ENCODE assay signal across 8 cellular contexts in the genomic region with DNA sequence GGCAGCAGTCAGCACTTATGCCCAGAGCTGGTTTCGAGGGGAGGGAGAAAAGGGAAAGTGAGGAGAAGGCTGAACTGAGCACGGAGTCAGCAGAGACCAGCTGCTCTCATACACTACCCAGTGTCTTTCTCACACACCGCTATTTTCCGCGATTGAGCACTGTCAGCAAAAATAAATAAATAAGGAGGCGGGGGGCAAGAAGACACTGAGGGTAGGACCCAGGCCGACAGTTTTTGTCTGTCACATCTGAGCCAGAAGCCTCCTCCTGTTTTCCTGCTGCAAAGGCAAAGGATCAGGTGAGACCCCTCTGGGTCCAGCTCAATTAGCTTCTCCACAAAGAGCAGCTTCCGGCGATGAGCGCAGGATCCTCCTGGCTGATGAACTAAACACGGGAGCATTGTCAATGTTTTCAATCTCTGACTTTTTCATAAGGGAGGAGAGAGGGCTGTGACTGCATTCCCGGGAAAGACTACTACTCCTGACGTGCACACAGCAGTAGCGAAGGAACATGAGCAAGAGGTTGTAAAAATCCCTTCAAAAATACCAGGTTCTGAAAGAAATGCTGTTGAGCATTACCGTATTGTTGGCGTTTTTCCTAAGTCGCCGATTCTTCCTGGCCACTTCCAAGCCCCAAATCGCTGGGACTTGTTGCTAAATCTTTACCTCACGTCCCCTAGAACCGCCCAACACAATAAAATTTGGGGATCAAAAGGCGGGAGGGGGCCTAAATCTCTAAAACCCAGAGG. TPM values are rescaled to one million over a fixed set of nuclear protein-coding genes. Genes with fewer than 3 reads are reported as not detected.
A peak's percentile ranks its signal among the peaks of the same experiment; 100 is the strongest.
DNase-seq lines count a peak whose midpoint lies in the region; ATAC-seq and TF ChIP-seq lines count a peak whose summit lies in the region.

No MANE protein-coding gene starts in this region.

- DNase-seq in AG08396 (ENCODE audit: low spot score) = peak; percentile 32
- DNase-seq in H9 = peak; percentile 59
- DNase-seq in SK-N-SH = peak; percentile 47
- no peak for DNase-seq in esophagus muscularis mucosa (ENCODE audit: extremely low spot score)
- no peak for DNase-seq in SIG-M5 (lab: John Stamatoyannopoulos, UW)
- no peak for DNase-seq in KG1 (lab: John Stamatoyannopoulos, UW)

- no peak overlapping the region for H2BK20ac ChIP-seq in H9 (ENCODE audit: low read depth, low read length, poor library complexity, severe bottlenecking)

- H4K8ac ChIP-seq in H9 (replicated peaks; ENCODE audit: insufficient read length, low read depth, low read length) = no peak overlapping the region

- H3K27ac ChIP-seq in H9 (ENCODE audit: insufficient read length, low read depth, low read length) (no peak overlapping the region), SK-N-SH (ENCODE audit: low read depth in 2 of 2, low read length in 1 of 2) (peak overlapping the region; percentile 88 to 91), esophagus muscularis mucosa (replicated peaks in 1 of 4) (peak overlapping the region in 1 of 4 donors; percentile 31)

- TF ChIP-seq EP300 in SK-N-SH (IDR thresholded peaks at IDR 0.05; ENCODE audit: borderline replicate concordance in 1 of 2, low read depth in 1 of 2, low read length in 1 of 2) = no peak
- TF ChIP-seq EP300 in esophagus muscularis mucosa (IDR thresholded peaks at IDR 0.05) = no peak

- H3K36me3 Mint-ChIP-seq in H9 (ENCODE audit: insufficient read depth in 1 of 3, low read depth in 3 of 3) = no peaks in the 10 kb centered on the region

- no peak overlapping the region for H4K91ac ChIP-seq in H9 (ENCODE audit: insufficient read length, low read depth, low read length)

- H3K36me3 ChIP-seq in SK-N-SH (replicated peaks in 1 of 2; ENCODE audit: control insufficient read depth in 1 of 2, insufficient read depth in 2 of 2, low read length in 1 of 2) (no peaks in the 10 kb centered on the region), esophagus muscularis mucosa (no peaks in the 10 kb centered on the region), neuron (ENCODE audit: insufficient read depth, low read length) (no peaks in the 10 kb centered on the region)

- TF ChIP-seq CTCF in H9 (conservative IDR thresholded peaks at IDR 0.05) (no peak), SK-N-SH (IDR thresholded peaks at IDR 0.05) (no peak), esophagus muscularis mucosa (IDR thresholded peaks at IDR 0.05) (no peak)

- no peak overlapping the region for H2BK120ac ChIP-seq in H9 (ENCODE audit: low read depth, low read length, poor library complexity, severe bottlenecking)

- H3K4me3 ChIP-seq in SK-N-SH (ENCODE audit: low read depth in 2 of 2, low read length in 1 of 2) (peak overlapping the region; percentile 84 to 99), esophagus muscularis mucosa (peak overlapping the region; percentile 55 to 63 (median 60)), neuron (ENCODE audit: low read length) (peak overlapping the region; percentile 62)

- H3T11ph ChIP-seq in H9 (ENCODE audit: low read length) = no peak overlapping the region

- no peak for TF ChIP-seq POLR2A in esophagus muscularis mucosa (IDR thresholded peaks at IDR 0.05; ENCODE audit: low read depth)

- H3K9me3 Mint-ChIP-seq in H9 = no peaks in the 10 kb centered on the region; a peak in 1 of 5 replicates

- H3K4me3 Mint-ChIP-seq in H9 = peak overlapping the region; percentile 87 to 97

- no peak overlapping the region for H3K27ac Mint-ChIP-seq in H9

- H2BK12ac ChIP-seq in H9 (ENCODE audit: insufficient read length, low read depth, low read length) = no peak overlapping the region

- POLR2A ChIA-PET in SK-N-SH (lab: Yijun Ruan, JAX) = interaction anchor here (1.4 kb wide), 1 partner anchor 233 kb away, joined by 5 read pairs; no protein-coding TSS in a partner anchor

- H3K9me3 ChIP-seq in H9 (ENCODE audit: control insufficient read depth, low read depth, low read length) (no peaks in the 10 kb centered on the region), SK-N-SH (no peaks in the 10 kb centered on the region), esophagus muscularis mucosa (no peaks in the 10 kb centered on the region), neuron (ENCODE audit: low read length) (no peaks in the 10 kb centered on the region)

- peak overlapping the region; percentile 33 for H3K9ac ChIP-seq in H9 (ENCODE audit: extremely low read depth, insufficient read length, low read length)
- H3K9ac ChIP-seq in SK-N-SH = peak overlapping the region; percentile 79

- no peak overlapping the region for H2AK5ac ChIP-seq in H9 (ENCODE audit: insufficient read length, low read length)

- peaks cover 14% of the 10 kb centered on the region for H3K23me2 ChIP-seq in H9 (ENCODE audit: insufficient read length, low read depth, low read length, poor library complexity, severe bottlenecking)

- no peaks in the 10 kb centered on the region for H3K9me2 ChIP-seq in SK-N-SH

- no peak overlapping the region for H3K23ac ChIP-seq in H9 (ENCODE audit: insufficient read length, low read depth, low read length)

- no peak overlapping the region for H4K5ac ChIP-seq in H9 (ENCODE audit: insufficient read length, low read depth, low read length)

- H2BK15ac ChIP-seq in H9 (ENCODE audit: low read depth, low read length) = no peak overlapping the region

- H2BK5ac ChIP-seq in H9 (ENCODE audit: insufficient read length, low read length) = no peak overlapping the region

- H3K27me3 Mint-ChIP-seq in H9 (ENCODE audit: low read depth) = peaks cover 8% of the 10 kb centered on the region

- H4K20me1 ChIP-seq in H9 (ENCODE audit: control insufficient read depth, insufficient read depth, insufficient read length) (no peaks in the 10 kb centered on the region), SK-N-SH (ENCODE audit: insufficient read depth) (peaks cover 9% of the 10 kb centered on the region; the same call in 1 of the 2 replicates)

- H3K18ac ChIP-seq in H9 (ENCODE audit: insufficient read length, low read depth, low read length) = no peak overlapping the region

- no peak for ATAC-seq in HG02870 (IDR thresholded peaks at IDR 0.05; ENCODE audit: unreplicated experiment)

- TF ChIP-seq RAD21 in SK-N-SH (IDR thresholded peaks at IDR 0.05; ENCODE audit: low read length) = no peak

- intact Hi-C loops in esophagus muscularis mucosa (cut with DNase I) = no loop called here

- H3F3A ChIP-seq in SK-N-SH (replicated peaks; ENCODE audit: insufficient read depth) = peaks cover 11% of the 10 kb centered on the region

- H3K4me2 ChIP-seq in H9 (ENCODE audit: insufficient read depth, insufficient read length, low read length) (peak overlapping the region; percentile 72), SK-N-SH (peak overlapping the region; percentile 97)

- WGBS in H9 (ENCODE audit: extremely low coverage, insufficient read length, low lambda C conversion rate) = no CpG with 5 or more reads among the region's 22 CpGs
- WGBS in SK-N-SH (ENCODE audit: low lambda C conversion rate) = 11% methylated on average over 18 of the region's 22 CpGs
- WGBS in esophagus muscularis mucosa = 7% methylated on average over 22 of the region's 22 CpGs

- no peaks in the 10 kb centered on the region; the same call in 1 of the 2 replicates for H3K79me2 ChIP-seq in H9 (ENCODE audit: insufficient read depth, low read length)
- peaks cover 60% of the 10 kb centered on the region for H3K79me2 ChIP-seq in SK-N-SH (ENCODE audit: insufficient read depth)

- H3K4me1 ChIP-seq in H9 (ENCODE audit: insufficient read depth, low read length) (no peaks in the 10 kb centered on the region), SK-N-SH (ENCODE audit: control insufficient read depth in 1 of 2, insufficient read depth in 2 of 2, low read depth in 1 of 2, low read length in 1 of 2) (peaks cover 0 to 4% of the 10 kb centered on the region in 2 experiments; a peak in 2 of 4 replicates), esophagus muscularis mucosa (peaks cover 21 to 25% (median 23%) of the 10 kb centered on the region in 4 donors), neuron (ENCODE audit: insufficient read depth, low read length) (peaks cover 24% of the 10 kb centered on the region)

- H3K4ac ChIP-seq in H9 (ENCODE audit: low read depth, low read length) = no peak overlapping the region

- H3K14ac ChIP-seq in H9 (ENCODE audit: insufficient read depth, low read length) = no peak overlapping the region

- no peak overlapping the region for H2AFZ ChIP-seq in H9 (ENCODE audit: low read length)
- peak overlapping the region; percentile 95 for H2AFZ ChIP-seq in SK-N-SH (ENCODE audit: low read depth)
- H2AFZ ChIP-seq in neuron (ENCODE audit: low read depth, low read length) = peak overlapping the region; percentile 47

- peaks cover 21 to 26% of the 10 kb centered on the region in 2 experiments for H3K4me1 Mint-ChIP-seq in H9

- H3K79me1 ChIP-seq in H9 (ENCODE audit: insufficient read depth, low read depth, low read length, poor library complexity, severe bottlenecking) = peaks cover 2% of the 10 kb centered on the region

- H3K56ac ChIP-seq in H9 (ENCODE audit: insufficient read length, low read depth, low read length) = no peak overlapping the region

- H3K27me3 ChIP-seq in H9 (ENCODE audit: insufficient read depth, low read length) = no peaks in the 10 kb centered on the region; the same call in 1 of the 2 replicates
- H3K27me3 ChIP-seq in SK-N-SH (ENCODE audit: insufficient read depth) = no peaks in the 10 kb centered on the region
- peaks cover 7 to 77% (median 34%) of the 10 kb centered on the region in 4 donors for H3K27me3 ChIP-seq in esophagus muscularis mucosa
- no peaks in the 10 kb centered on the region for H3K27me3 ChIP-seq in neuron (ENCODE audit: insufficient read depth, low read length)

- CTCF ChIA-PET in SK-N-SH (lab: Yijun Ruan, JAX) = interaction anchor here (1.0 to 3.5 kb wide), 4 partner anchors 19 to 308 kb away, joined by 3 to 23 read pairs (median 5); no protein-coding TSS in a partner anchor

RNA-seq across cellular contexts. Expression of gene FRMD5, which starts 1.2 kb away (rescaled TPM):
- 3.8 and 3.9 TPM in 2 replicates for total RNA-seq in H9 (2021)
- 24.8 and 26.7 TPM in 2 replicates for polyA plus RNA-seq in SK-N-SH (2012; rRNA removed)
- 19.0 and 20.1 TPM in 2 replicates for polyA plus RNA-seq in SK-N-SH (2012; cell fraction: cytosol; rRNA removed)
- 67.5 and 78.1 TPM in 2 replicates for polyA plus RNA-seq in SK-N-SH (2012; cell fraction: nucleus; rRNA removed)
- 1 to 10 TPM in 1 of 4 donors, under 1 TPM in 3; 0.42 to 1.4 (median 0.67) TPM for total RNA-seq in esophagus muscularis mucosa

Comparison
In these comparisons a context has a peak if more than half of its experiments do, and no peak if none do; other contexts are left out.
1. DNase-seq: peak in AG08396 (single experiment), H9 (single experiment) and SK-N-SH (single experiment); none in esophagus muscularis mucosa (single experiment), SIG-M5 (single experiment) and KG1 (single experiment).
2. Peak in every context shown above with its lines, with median percentiles within 50 percentile points of each other: H3K4me3 ChIP-seq.